In the genomic region with DNA sequence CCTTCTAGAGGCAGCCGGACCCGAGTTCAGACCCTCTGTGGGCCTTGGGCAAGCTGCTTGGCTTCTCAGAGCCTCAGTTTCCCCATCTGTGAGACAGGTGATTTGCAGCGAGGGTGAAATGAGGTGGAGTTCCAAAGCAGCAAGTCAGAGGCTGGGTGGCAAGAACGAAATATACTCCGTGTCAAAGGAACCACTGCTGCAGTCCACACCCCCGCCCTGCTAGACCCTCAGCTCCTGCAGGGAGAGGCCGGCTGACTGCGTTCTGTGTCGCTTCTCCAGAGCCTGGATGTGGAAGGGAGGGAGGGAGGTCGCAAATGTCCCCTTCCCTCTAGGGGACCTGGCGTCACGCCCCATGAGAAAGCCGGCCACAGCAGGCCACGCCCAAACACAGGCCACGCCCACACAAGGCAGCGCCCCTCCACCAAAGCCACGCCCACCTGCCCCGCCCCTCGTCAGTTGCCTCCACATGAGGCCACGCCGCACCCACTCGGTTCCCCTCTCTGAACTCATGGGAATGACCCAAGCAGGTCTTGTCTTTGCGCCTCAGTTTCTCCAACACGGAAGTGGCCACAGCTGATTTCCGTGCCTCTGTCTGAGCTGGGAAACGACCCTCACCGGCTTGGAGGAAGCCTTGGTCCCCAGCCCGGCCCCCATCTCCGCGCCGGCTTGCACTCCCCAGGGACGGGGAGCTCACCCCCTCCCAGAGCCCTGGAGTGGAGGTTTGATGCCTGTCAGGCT, we compare ENCODE assay signal across 8 cellular contexts. TPM values are rescaled to one million over a fixed set of nuclear protein-coding genes. Genes with fewer than 3 reads are reported as not detected.
DNase-seq lines count a peak whose midpoint lies in the region; ATAC-seq, FAIRE-seq and TF ChIP-seq lines count a peak whose summit lies in the region.
"Had no signal": no experiment of that assay in that cellular context is flagged by ENCODE, and none has a peak within 500 bp of the region (broad histone marks: within the 10 kb centered on the region; RNA-seq: fewer than 3 reads in every experiment).

No MANE protein-coding gene starts in this region.

- no peak overlapping the region for H3K27ac Mint-ChIP-seq in activated naive CD8-positive, alpha-beta T cell treated with anti-CD3 and anti-CD28 coated beads, Interleukin-2, amount 10 ng/mL, durations not matched to agents 7 days and 5 days
- no peak overlapping the region for H3K27ac Mint-ChIP-seq in type B pancreatic cell
- no peak overlapping the region for H3K27ac Mint-ChIP-seq in HFFc6

- peak overlapping the region; percentile 41 for H2AK5ac ChIP-seq in neuronal stem cell (ENCODE audit: low read depth, low read length)

- POLR2A ChIA-PET in activated naive CD8-positive, alpha-beta T cell treated with anti-CD3 and anti-CD28 coated beads, Interleukin-2, amount 10 ng/mL, durations not matched to agents 7 days and 5 days (lab: Charles Lee), result no interaction called here

- H3K4ac ChIP-seq in neuronal stem cell (ENCODE audit: low read length), result no peak overlapping the region

- H3K27me3 ChIP-seq in neuronal stem cell (ENCODE audit: control insufficient read depth in 3 of 3, insufficient read depth in 3 of 3, low read depth in 1 of 3, low read length in 3 of 3), result peaks cover 2 to 26% (median 25%) of the 10 kb centered on the region in 3 experiments

- no peak for TF ChIP-seq CTCF in type B pancreatic cell (conservative IDR thresholded peaks at IDR 0.05)
- TF ChIP-seq CTCF in HFFc6 (IDR thresholded peaks at IDR 0.05), result no peak

- no peak overlapping the region for H2BK12ac ChIP-seq in neuronal stem cell (ENCODE audit: low read length)

- no peaks in the 10 kb centered on the region for H3K36me3 Mint-ChIP-seq in activated naive CD8-positive, alpha-beta T cell treated with anti-CD3 and anti-CD28 coated beads, Interleukin-2, amount 10 ng/mL, durations not matched to agents 7 days and 5 days
- H3K36me3 Mint-ChIP-seq in type B pancreatic cell (no peaks in the 10 kb centered on the region), HFFc6 (ENCODE audit: low read depth) (peaks cover 13% of the 10 kb centered on the region)

- peak; percentile 39 for DNase-seq in GM18507 (ENCODE audit: extremely low spot score, insufficient read length, low read depth)
- peak; percentile 33 for DNase-seq in RPMI7951 (ENCODE audit: low read depth)
- DNase-seq in activated naive CD8-positive, alpha-beta T cell treated with anti-CD3 and anti-CD28 coated beads, Interleukin-2, amount 10 ng/mL, durations not matched to agents 7 days and 5 days, result peak; percentile 74
- DNase-seq in neuronal stem cell (ENCODE audit: low spot score), result peak; percentile 57
- DNase-seq in type B pancreatic cell (ENCODE audit: extremely low spot score, unreplicated experiment), result no peak
- no peak for DNase-seq in HFFc6

- ATAC-seq in activated naive CD8-positive, alpha-beta T cell treated with anti-CD3 and anti-CD28 coated beads, Interleukin-2, amount 10 ng/mL, durations not matched to agents 7 days and 5 days (ENCODE audit: low read depth), result no peak
- ATAC-seq in HG02759 (IDR thresholded peaks at IDR 0.05; ENCODE audit: unreplicated experiment), result no peak

- peaks cover 2 to 3% of the 10 kb centered on the region in 2 donors for H3K9me3 ChIP-seq in neuronal stem cell (replicated peaks in 1 of 2; ENCODE audit: control insufficient read depth in 2 of 2, insufficient read depth in 1 of 2, low read depth in 1 of 2, low read length in 2 of 2)
- H3K9me3 ChIP-seq: thyroid gland had no signal

- H3K4me3 Mint-ChIP-seq in activated naive CD8-positive, alpha-beta T cell treated with anti-CD3 and anti-CD28 coated beads, Interleukin-2, amount 10 ng/mL, durations not matched to agents 7 days and 5 days, result no peak overlapping the region
- no peak overlapping the region for H3K4me3 Mint-ChIP-seq in type B pancreatic cell
- no peak overlapping the region for H3K4me3 Mint-ChIP-seq in HFFc6

- WGBS in neuronal stem cell (ENCODE audit: extremely low coverage in 2 of 2, insufficient read length in 2 of 2, insufficient replicate concordance in 1 of 2), 2 donors, result no CpG with 5 or more reads among the region's 32 CpGs

- H3K23ac ChIP-seq in neuronal stem cell (ENCODE audit: low read depth, low read length, poor library complexity), result peak overlapping the region; percentile 36

- H2BK5ac ChIP-seq in neuronal stem cell (ENCODE audit: low read length), result no peak overlapping the region

- no peak overlapping the region for H2BK15ac ChIP-seq in neuronal stem cell (ENCODE audit: low read length)

- H3K79me1 ChIP-seq in neuronal stem cell (ENCODE audit: low read depth, low read length), result no peaks in the 10 kb centered on the region

- H2BK120ac ChIP-seq in neuronal stem cell (ENCODE audit: low read depth, low read length), result no peak overlapping the region

- H3K27me3 Mint-ChIP-seq in activated naive CD8-positive, alpha-beta T cell treated with anti-CD3 and anti-CD28 coated beads, Interleukin-2, amount 10 ng/mL, durations not matched to agents 7 days and 5 days, result peaks cover 22% of the 10 kb centered on the region
- H3K27me3 Mint-ChIP-seq in type B pancreatic cell (peaks cover 71% of the 10 kb centered on the region), HFFc6 (ENCODE audit: insufficient read depth) (peaks cover 13% of the 10 kb centered on the region)

- H3K4me2 ChIP-seq in neuronal stem cell (ENCODE audit: insufficient read depth, low read length, poor library complexity, severe bottlenecking), result peak overlapping the region; percentile 22

- H3K14ac ChIP-seq in neuronal stem cell (ENCODE audit: low read length), result no peak overlapping the region

- H3K4me1 Mint-ChIP-seq in activated naive CD8-positive, alpha-beta T cell treated with anti-CD3 and anti-CD28 coated beads, Interleukin-2, amount 10 ng/mL, durations not matched to agents 7 days and 5 days, result no peaks in the 10 kb centered on the region
- H3K4me1 Mint-ChIP-seq in type B pancreatic cell (ENCODE audit: unreplicated experiment) (no peaks in the 10 kb centered on the region), HFFc6 (ENCODE audit: low read depth) (no peaks in the 10 kb centered on the region)

- H3K4me3 ChIP-seq in neuronal stem cell (ENCODE audit: low read length in 2 of 2), result no peak overlapping the region
- H3K4me3 ChIP-seq: thyroid gland had no signal

- H2AFZ ChIP-seq in neuronal stem cell (ENCODE audit: low read length), result no peak overlapping the region

- no peak overlapping the region for H3K27ac ChIP-seq in neuronal stem cell (replicated peaks; ENCODE audit: low read length)
- H3K27ac ChIP-seq: thyroid gland had no signal

- FAIRE-seq in GM18507 (lab: Jason Lieb, UNC), result peak; percentile 24

- no peak overlapping the region for H3K9ac ChIP-seq in neuronal stem cell (ENCODE audit: low read depth, low read length, poor library complexity)

- H4K91ac ChIP-seq in neuronal stem cell (ENCODE audit: low read depth, low read length, poor library complexity), result no peak overlapping the region

- peaks cover 12% of the 10 kb centered on the region for H3K9me3 Mint-ChIP-seq in activated naive CD8-positive, alpha-beta T cell treated with anti-CD3 and anti-CD28 coated beads, Interleukin-2, amount 10 ng/mL, durations not matched to agents 7 days and 5 days
- H3K9me3 Mint-ChIP-seq in type B pancreatic cell (peaks cover 4% of the 10 kb centered on the region), HFFc6 (peaks cover 13% of the 10 kb centered on the region)

- no peaks in the 10 kb centered on the region for H3K36me3 ChIP-seq in neuronal stem cell (replicated peaks in 1 of 2; ENCODE audit: control insufficient read depth in 2 of 2, insufficient read depth in 2 of 2, low read length in 2 of 2)
- H3K36me3 ChIP-seq: thyroid gland had no signal

- H3K4me1 ChIP-seq in neuronal stem cell (ENCODE audit: control insufficient read depth in 2 of 2, insufficient read depth in 1 of 2, low read depth in 1 of 2, low read length in 2 of 2), result peaks cover 0 to 4% of the 10 kb centered on the region in 2 donors
- H3K4me1 ChIP-seq: thyroid gland had no signal

- H3K18ac ChIP-seq in neuronal stem cell (ENCODE audit: low read length), result peak overlapping the region; percentile 61

- H4K8ac ChIP-seq in neuronal stem cell (ENCODE audit: low read depth, low read length), result no peak overlapping the region

RNA-seq across cellular contexts. Expression of a gene that starts 38.3 kb away (rescaled TPM):
- total RNA-seq in RPMI7951 (2014; rRNA removed; shearing (Covaris generic)), result 60.9 and 62.7 TPM in 2 replicates
- total RNA-seq in activated naive CD8-positive, alpha-beta T cell treated with anti-CD3 and anti-CD28 coated beads, Interleukin-2, amount 10 ng/mL, durations not matched to agents 7 days and 5 days, result 100 to 1,000 TPM; 102 to 109 TPM
- polyA plus RNA-seq in neuronal stem cell (2013, experiment 1 of 2), result 333 TPM
- 334 TPM for polyA plus RNA-seq in neuronal stem cell (2013, experiment 2 of 2)
- 134 and 193 TPM in 2 replicates for total RNA-seq in type B pancreatic cell (ENCODE audit: low replicate concordance)
- 100 to 1,000 TPM in 1 of 6 experiments, 10 to 100 TPM in 5; 74.9 to 102 (median 82.0) TPM for total RNA-seq in HFFc6 (2021; fragmentation: NEBNext Ultra II Directional; extraction: Animal tissue kit (Norgen Biotek cat#: 25700))

Comparison
In these comparisons a context has a peak if more than half of its experiments do, and no peak if none do; other contexts are left out.
1. DNase-seq: peak in GM18507 (single experiment), RPMI7951 (single experiment), activated naive CD8-positive, alpha-beta T cell treated with anti-CD3 and anti-CD28 coated beads, Interleukin-2, amount 10 ng/mL, durations not matched to agents 7 days and 5 days (single experiment) and neuronal stem cell (single experiment); none in type B pancreatic cell (single experiment) and HFFc6 (single experiment).